ENCODE assay signal across 16 cellular contexts in the genomic region with DNA sequence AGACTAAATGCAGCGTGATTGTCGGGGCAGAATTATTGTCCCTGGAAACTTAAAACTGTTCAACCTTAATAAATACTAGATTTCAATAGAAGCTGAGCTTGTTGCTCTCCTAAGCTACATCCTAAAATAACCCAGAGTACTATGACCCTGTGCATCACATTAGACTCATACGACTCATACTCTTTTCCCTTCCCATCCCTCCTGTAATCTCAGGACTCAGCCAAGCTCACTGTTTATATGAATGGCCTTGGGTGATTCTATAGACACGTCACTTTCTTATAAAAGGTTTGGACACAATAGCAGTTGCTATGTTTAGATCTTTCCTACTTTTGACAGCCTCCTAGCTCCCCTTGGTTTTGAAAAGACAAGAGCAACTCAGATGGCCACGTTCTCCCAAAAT. TPM values are rescaled to one million over a fixed set of nuclear protein-coding genes. Genes with fewer than 3 reads are reported as not detected.
DNase-seq lines count a peak whose midpoint lies in the region; ATAC-seq and TF ChIP-seq lines count a peak whose summit lies in the region.
"Had no signal": no experiment of that assay in that cellular context is flagged by ENCODE, and none has a peak within 500 bp of the region (broad histone marks: within the 10 kb centered on the region; RNA-seq: fewer than 3 reads in every experiment).

No MANE protein-coding gene starts in this region.

- H3K4me1 Mint-ChIP-seq in CD4-positive, alpha-beta memory T cell: no peaks in the 10 kb centered on the region
- H3K4me1 Mint-ChIP-seq: activated CD4-positive, alpha-beta T cell treated with anti-CD3 and anti-CD28 coated beads, Interleukin-2, amount 10 ng/mL, durations not matched to agents 7 days and 5 days had no signal

- no peaks in the 10 kb centered on the region for H3K4me1 ChIP-seq in CD4-positive, alpha-beta memory T cell (ENCODE audit: insufficient read depth, low read length)
- H3K4me1 ChIP-seq: pancreas had no signal

- H3K9me3 Mint-ChIP-seq in CD4-positive, alpha-beta memory T cell: no peaks in the 10 kb centered on the region
- H3K9me3 Mint-ChIP-seq: activated CD4-positive, alpha-beta T cell treated with anti-CD3 and anti-CD28 coated beads, Interleukin-2, amount 10 ng/mL, durations not matched to agents 7 days and 5 days; activated naive CD4-positive, alpha-beta T cell treated with anti-CD3 and anti-CD28 coated beads, Interleukin-2, amount 50 U/mL, for 72 hours; stimulated activated naive CD8-positive, alpha-beta T cell treated with anti-CD3 and anti-CD28 coated beads, Interleukin-15, Interleukin-2, amounts not matched to agents 100 ng/mL and 50 ng/mL, for 24 hours had no signal

- TF ChIP-seq CTCF in GM13977 (IDR thresholded peaks at IDR 0.05; ENCODE audit: extremely low read depth, insufficient read depth, missing control alignments): no peak

- intact Hi-C loops in CD4-positive, alpha-beta memory T cell (cut with micrococcal nuclease): no loop called here

- no peaks in the 10 kb centered on the region for H3K9me3 ChIP-seq in CD4-positive, alpha-beta memory T cell (ENCODE audit: control insufficient read depth in 1 of 2, low read length in 2 of 2)
- H3K9me3 ChIP-seq: pancreas had no signal

- POLR2A ChIA-PET in CD4-positive, alpha-beta memory T cell (lab: Charles Lee; ENCODE audit: partially characterized antibody): no interaction called here

- no peak for ATAC-seq in HG03139 (IDR thresholded peaks at IDR 0.05; ENCODE audit: unreplicated experiment)
- ATAC-seq: activated naive CD4-positive, alpha-beta T cell treated with anti-CD3 and anti-CD28 coated beads, Interleukin-2, amount 50 U/mL, for 72 hours; pancreas had no signal

- no peak overlapping the region for H3K4me3 Mint-ChIP-seq in CD4-positive, alpha-beta memory T cell
- H3K4me3 Mint-ChIP-seq: activated CD4-positive, alpha-beta T cell treated with anti-CD3 and anti-CD28 coated beads, Interleukin-2, amount 10 ng/mL, durations not matched to agents 7 days and 5 days; stimulated activated naive CD8-positive, alpha-beta T cell treated with anti-CD3 and anti-CD28 coated beads, Interleukin-15, Interleukin-2, amounts not matched to agents 100 ng/mL and 50 ng/mL, for 24 hours had no signal

- CTCF ChIA-PET in CD4-positive, alpha-beta memory T cell (lab: Charles Lee; ENCODE audit: partially characterized antibody): no interaction called here

- H3K36me3 Mint-ChIP-seq in CD4-positive, alpha-beta memory T cell: no peaks in the 10 kb centered on the region

- peaks cover 0 to 2% of the 10 kb centered on the region in 2 donors for H3K27me3 Mint-ChIP-seq in CD4-positive, alpha-beta memory T cell

- no peak overlapping the region for H3K27ac Mint-ChIP-seq in CD4-positive, alpha-beta memory T cell
- H3K27ac Mint-ChIP-seq: activated CD4-positive, alpha-beta T cell treated with anti-CD3 and anti-CD28 coated beads, Interleukin-2, amount 10 ng/mL, durations not matched to agents 7 days and 5 days; activated naive CD4-positive, alpha-beta T cell treated with anti-CD3 and anti-CD28 coated beads, Interleukin-2, amount 50 U/mL, for 72 hours; stimulated activated naive CD8-positive, alpha-beta T cell treated with anti-CD3 and anti-CD28 coated beads, Interleukin-15, Interleukin-2, amounts not matched to agents 100 ng/mL and 50 ng/mL, for 24 hours had no signal

- DNase-seq in A172 (ENCODE audit: low spot score) (peak; percentile 54), HS-5 (ENCODE audit: low read depth) (peak; percentile 70), amniotic epithelial cell (ENCODE audit: low read depth) (peak; percentile 48), iris pigment epithelial cell (ENCODE audit: low read depth) (peak; percentile 69), NCI-H69 (lab: John Stamatoyannopoulos, UW) (no peak), GM13977 (ENCODE audit: low spot score) (no peak)
- DNase-seq in CD4-positive, alpha-beta memory T cell: no peak
- DNase-seq: ACHN; activated CD4-positive, alpha-beta T cell treated with anti-CD3 and anti-CD28 coated beads, Interleukin-2, amount 10 ng/mL, durations not matched to agents 7 days and 5 days; KG1; NCI-H2227 treated with DMSO at 0.1 percent for 48 hours; pancreas had no signal

- in situ Hi-C loops in GM13977 (cut with MboI; ENCODE audit: low pct_unique_long_range_greater_than_20kb, low sequenced_read_pairs, unreplicated experiment): no loop called here

- no peaks in the 10 kb centered on the region for H3K27me3 ChIP-seq in CD4-positive, alpha-beta memory T cell (ENCODE audit: insufficient read depth, low read length)
- H3K27me3 ChIP-seq: pancreas had no signal

- no peaks in the 10 kb centered on the region for H3K36me3 ChIP-seq in CD4-positive, alpha-beta memory T cell (ENCODE audit: insufficient read depth, low read length)
- H3K36me3 ChIP-seq: pancreas had no signal

- H3K4me3 ChIP-seq in CD4-positive, alpha-beta memory T cell (ENCODE audit: low read length in 2 of 2): no peak overlapping the region
- H3K4me3 ChIP-seq: pancreas, SK-N-MC had no signal

- H3K27ac ChIP-seq in CD4-positive, alpha-beta memory T cell (ENCODE audit: low read depth, low read length): no peak overlapping the region
- H3K27ac ChIP-seq: pancreas, SK-N-MC had no signal

RNA-seq across cellular contexts. Expression of gene TCF7L2, which starts 17.2 kb away (rescaled TPM):
- 3.0 TPM in 2 replicates for total RNA-seq in A172 (2014; rRNA removed; shearing (Covaris generic))
- 1 to 10 TPM; 2.3 to 3.2 TPM for total RNA-seq in CD4-positive, alpha-beta memory T cell
- polyA plus RNA-seq in CD4-positive, alpha-beta memory T cell: 1 to 10 TPM in 1 of 2 donors, under 1 TPM in 1; 0.16 to 1.3 TPM

Comparison
In these comparisons a context has a peak if more than half of its experiments do, and no peak if none do; other contexts are left out.
1. DNase-seq: peak in A172 (single experiment), HS-5 (single experiment), amniotic epithelial cell (single experiment) and iris pigment epithelial cell (single experiment); none in CD4-positive, alpha-beta memory T cell (0 of 5), NCI-H69 (single experiment) and GM13977 (single experiment).